ENCODE assay signal across 8 cellular contexts in the genomic region with DNA sequence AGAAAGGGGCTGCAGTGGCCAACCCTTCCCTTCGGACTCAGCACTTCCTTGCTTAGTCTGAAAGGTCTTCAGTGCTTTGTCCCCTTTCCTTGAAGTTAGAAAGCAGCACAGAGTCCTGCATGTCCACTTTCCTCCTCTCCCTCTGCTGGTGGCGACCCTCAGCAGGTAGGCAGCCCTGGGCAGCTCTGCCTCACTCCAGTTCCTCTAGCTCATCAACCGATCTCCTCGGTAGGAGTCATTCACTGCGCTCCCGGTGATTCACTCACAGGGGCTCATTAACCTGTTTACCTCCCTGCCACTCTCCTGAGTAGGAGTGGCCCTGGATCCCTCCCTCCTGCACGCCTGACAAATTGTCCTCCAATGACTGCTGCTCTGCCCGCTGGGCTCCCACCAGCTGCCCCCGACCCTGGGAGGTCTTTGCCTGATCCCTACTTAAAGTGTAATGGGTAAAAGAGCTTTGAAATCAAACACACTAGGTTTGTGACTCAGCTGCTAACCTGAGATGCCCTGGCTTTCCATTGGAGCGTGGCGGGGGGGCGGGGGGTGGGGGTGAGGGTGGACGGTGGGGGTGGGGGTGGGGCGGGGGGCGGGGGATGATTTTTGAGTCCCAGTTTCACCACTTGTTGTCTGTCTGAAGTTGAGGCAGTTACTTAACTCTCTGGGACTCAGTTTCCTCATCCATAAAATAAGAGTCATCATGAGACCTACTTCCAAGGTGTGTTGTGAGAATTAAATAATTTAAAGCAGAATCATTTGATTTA. TPM values are rescaled to one million over a fixed set of nuclear protein-coding genes. Genes with fewer than 3 reads are reported as not detected.
DNase-seq lines count a peak whose midpoint lies in the region; ATAC-seq, FAIRE-seq and TF ChIP-seq lines count a peak whose summit lies in the region.

No MANE protein-coding gene starts in this region.

- peak overlapping the region; percentile 60 for H3K27ac ChIP-seq in VCaP

- DNase-seq in BE2C (no peak), MG63 (peak; percentile 49), iPS-NIHi11 (ENCODE audit: low spot score) (peak; percentile 87), urothelium cell line (ENCODE audit: low spot score) (peak; percentile 93), NOMO-1 treated with dmso at 0.1 percent for 144 hours (lab: John Stamatoyannopoulos, UW; ENCODE audit: unreplicated experiment) (no peak)
- DNase-seq in activated CD8-positive, alpha-beta memory T cell treated with anti-CD3 and anti-CD28 coated beads, Interleukin-2, amount 10 ng/mL, durations not matched to agents 7 days and 5 days, result no peak

- H3K9me3 ChIP-seq in BE2C (no peaks in the 10 kb centered on the region), MG63 (no peaks in the 10 kb centered on the region)

- H3K9me3 Mint-ChIP-seq in activated CD8-positive, alpha-beta memory T cell treated with anti-CD3 and anti-CD28 coated beads, Interleukin-2, amount 10 ng/mL, durations not matched to agents 7 days and 5 days (ENCODE audit: low read depth), result no peaks in the 10 kb centered on the region

- H3K27ac Mint-ChIP-seq in activated CD8-positive, alpha-beta memory T cell treated with anti-CD3 and anti-CD28 coated beads, Interleukin-2, amount 10 ng/mL, durations not matched to agents 7 days and 5 days, result no peak overlapping the region

- no peaks in the 10 kb centered on the region for H3K36me3 Mint-ChIP-seq in activated CD8-positive, alpha-beta memory T cell treated with anti-CD3 and anti-CD28 coated beads, Interleukin-2, amount 10 ng/mL, durations not matched to agents 7 days and 5 days

- H3K4me1 Mint-ChIP-seq in activated CD8-positive, alpha-beta memory T cell treated with anti-CD3 and anti-CD28 coated beads, Interleukin-2, amount 10 ng/mL, durations not matched to agents 7 days and 5 days, result peaks cover 39% of the 10 kb centered on the region

- H3K4me3 ChIP-seq in BE2C (ENCODE audit: low read depth, low read length) (no peak overlapping the region), MG63 (no peak overlapping the region)

- H3K4me1 ChIP-seq in BE2C, result no peaks in the 10 kb centered on the region

- H3K27me3 ChIP-seq in BE2C (no peaks in the 10 kb centered on the region), MG63 (no peaks in the 10 kb centered on the region)

- H3K36me3 ChIP-seq in BE2C (no peaks in the 10 kb centered on the region), MG63 (no peaks in the 10 kb centered on the region)

- peak; percentile 87 for FAIRE-seq in urothelium cell line (lab: Jason Lieb, UNC)

- no peak for ATAC-seq in HG02852 (IDR thresholded peaks at IDR 0.05; ENCODE audit: unreplicated experiment)
- no peak for ATAC-seq in activated CD8-positive, alpha-beta memory T cell treated with anti-CD3 and anti-CD28 coated beads, Interleukin-2, amount 10 ng/mL, durations not matched to agents 7 days and 5 days

- CTCF ChIA-PET in activated CD8-positive, alpha-beta memory T cell treated with anti-CD3 and anti-CD28 coated beads, Interleukin-2, amount 10 ng/mL, durations not matched to agents 7 days and 5 days (lab: Charles Lee), result interaction anchor here (1.7 to 2.1 kb wide), 2 partner anchors 32 to 36 kb away, joined by 3 to 6 read pairs; no protein-coding TSS in a partner anchor

- TF ChIP-seq CTCF in BE2C (IDR thresholded peaks at IDR 0.05; ENCODE audit: low read depth, low read length) (peak; percentile 22; the same call in 1 of the 2 replicates), VCaP (conservative IDR thresholded peaks at IDR 0.05) (0 out of 2 replicates have a peak, but pooled peaks have one; percentile 21)

- H3K4me3 Mint-ChIP-seq in activated CD8-positive, alpha-beta memory T cell treated with anti-CD3 and anti-CD28 coated beads, Interleukin-2, amount 10 ng/mL, durations not matched to agents 7 days and 5 days, result no peak overlapping the region

- no peaks in the 10 kb centered on the region for H3K27me3 Mint-ChIP-seq in activated CD8-positive, alpha-beta memory T cell treated with anti-CD3 and anti-CD28 coated beads, Interleukin-2, amount 10 ng/mL, durations not matched to agents 7 days and 5 days

RNA-seq across cellular contexts. Expression of gene SCNN1A, which starts 4.2 kb away (rescaled TPM):
- polyA plus RNA-seq in BE2C (2012; ENCODE audit: insufficient read depth, insufficient read length, low read depth), result not detected
- total RNA-seq in MG63 (2014; rRNA removed; shearing (Covaris generic); ENCODE audit: low replicate concordance), result 0.07 and 0.66 TPM in 2 replicates
- under 1 TPM; 0.49 to 0.58 TPM for total RNA-seq in activated CD8-positive, alpha-beta memory T cell treated with anti-CD3 and anti-CD28 coated beads, Interleukin-2, amount 10 ng/mL, durations not matched to agents 7 days and 5 days

RNA-seq across cellular contexts. Expression of gene LTBR, which starts 12.8 kb away (rescaled TPM):
- polyA plus RNA-seq in BE2C (2012; ENCODE audit: insufficient read depth, insufficient read length, low read depth), result 1.2 TPM
- total RNA-seq in MG63 (2014; rRNA removed; shearing (Covaris generic); ENCODE audit: low replicate concordance), result 35.0 and 61.5 TPM in 2 replicates
- total RNA-seq in activated CD8-positive, alpha-beta memory T cell treated with anti-CD3 and anti-CD28 coated beads, Interleukin-2, amount 10 ng/mL, durations not matched to agents 7 days and 5 days, result under 1 TPM; 0.30 to 0.41 TPM

RNA-seq across cellular contexts. Expression of gene TNFRSF1A, which starts 29.3 kb away (rescaled TPM):
- 15.8 TPM for polyA plus RNA-seq in BE2C (2012; ENCODE audit: insufficient read depth, insufficient read length, low read depth)
- 181 and 208 TPM in 2 replicates for total RNA-seq in MG63 (2014; rRNA removed; shearing (Covaris generic); ENCODE audit: low replicate concordance)
- 10 to 100 TPM; 63.3 to 71.5 TPM for total RNA-seq in activated CD8-positive, alpha-beta memory T cell treated with anti-CD3 and anti-CD28 coated beads, Interleukin-2, amount 10 ng/mL, durations not matched to agents 7 days and 5 days

Comparison
In these comparisons a context has a peak if more than half of its experiments do, and no peak if none do; other contexts are left out.
1. DNase-seq: peak in MG63 (single experiment), iPS-NIHi11 (single experiment) and urothelium cell line (single experiment); none in BE2C (single experiment), NOMO-1 treated with dmso at 0.1 percent for 144 hours (single experiment) and activated CD8-positive, alpha-beta memory T cell treated with anti-CD3 and anti-CD28 coated beads, Interleukin-2, amount 10 ng/mL, durations not matched to agents 7 days and 5 days (single experiment).
2. RNA of gene LTBR, which starts 12.8 kb away (total RNA-seq): 35.0 to 61.5 TPM in MG63; 0.30 to 0.41 TPM in activated CD8-positive, alpha-beta memory T cell treated with anti-CD3 and anti-CD28 coated beads, Interleukin-2, amount 10 ng/mL, durations not matched to agents 7 days and 5 days; every median in the first group is over 10 times any median in the second.